Comparison of ENCODE assay signal across 23 cellular contexts in genomic region chr4:145852256-145852839, GRCh38.
DNase-seq lines count a peak whose midpoint lies in the region; ATAC-seq and TF ChIP-seq lines count a peak whose summit lies in the region.
"Had no signal": no experiment of that assay in that cellular context is flagged by ENCODE, and none has a peak within 500 bp of the region (broad histone marks: within the 10 kb centered on the region; RNA-seq: fewer than 3 reads in every experiment).

No MANE protein-coding gene starts in this region.

- H3K27me3 Mint-ChIP-seq in MCF 10A (ENCODE audit: insufficient read depth, unreplicated experiment) (no peaks in the 10 kb centered on the region), endodermal cell (ENCODE audit: insufficient read depth) (no peaks in the 10 kb centered on the region)
- H3K27me3 Mint-ChIP-seq: CD4-positive, CD25-positive, alpha-beta regulatory T cell had no signal

- H3K36me3 Mint-ChIP-seq in MCF 10A (ENCODE audit: insufficient read depth, unreplicated experiment): no peaks in the 10 kb centered on the region
- H3K36me3 Mint-ChIP-seq in endodermal cell (ENCODE audit: low read depth): peaks cover 21% of the 10 kb centered on the region

- no peak overlapping the region for H3K4me3 Mint-ChIP-seq in MCF 10A (ENCODE audit: unreplicated experiment)
- no peak overlapping the region for H3K4me3 Mint-ChIP-seq in endodermal cell
- H3K4me3 Mint-ChIP-seq: CD4-positive, CD25-positive, alpha-beta regulatory T cell; neural progenitor cell had no signal

- no peak overlapping the region for H3K27ac Mint-ChIP-seq in MCF 10A (ENCODE audit: low read depth, unreplicated experiment)
- H3K27ac Mint-ChIP-seq in endodermal cell: peak overlapping the region; percentile 83

- H3K9ac ChIP-seq in endodermal cell (ENCODE audit: extremely low read depth, low read length, poor library complexity, severe bottlenecking): no peak overlapping the region
- H3K9ac ChIP-seq: neural progenitor cell had no signal

- DNase-seq in MCF 10A (ENCODE audit: unreplicated experiment) (peak; percentile 47), breast epithelium (ENCODE audit: low spot score in 2 of 2) (no peak), endodermal cell (no peak), iris pigment epithelial cell (ENCODE audit: low read depth) (peak; percentile 43), DMS53 (lab: John Stamatoyannopoulos, UW) (no peak), DMS153 treated with DMSO at 0.1 percent for 48 hours (lab: John Stamatoyannopoulos, UW; ENCODE audit: unreplicated experiment) (no peak), kidney glomerular epithelial cell (lab: John Stamatoyannopoulos, UW) (no peak)
- DNase-seq: activated naive CD4-positive, alpha-beta T cell treated with anti-CD3 and anti-CD28 coated beads, Interleukin-2, amount 50 U/mL, for 16 hours; activated T-cell treated with anti-CD3 and anti-CD28 coated beads, Interleukin-2, amount 50 U/mL, for 1 hour; CD4-positive, CD25-positive, alpha-beta regulatory T cell; DMS79 treated with DMSO at 0.1 percent for 48 hours; esophagus squamous epithelium; IMR-90; islet precursor cell; NCI-H187; NK-92 treated with Interleukin-12 subunit alpha and Interleukin-12 subunit beta, amount 100 ng/mL, for 24 hours; SW 1271 had no signal

- POLR2A ChIA-PET in MCF 10A (lab: Yijun Ruan, JAX): interaction anchor here (1.3 kb wide), 1 partner anchor 27 kb away, joined by 3 read pairs; no protein-coding TSS in a partner anchor

- TF ChIP-seq POLR2A in breast epithelium (IDR thresholded peaks at IDR 0.05): no peak

- CTCF ChIA-PET in MCF 10A (lab: Yijun Ruan, JAX): interaction anchor here (0.6 to 1.7 kb wide), 4 partner anchors 10 to 30 kb away, joined by 3 to 6 read pairs (median 4); no protein-coding TSS in a partner anchor

- no peaks in the 10 kb centered on the region for H3K9me3 ChIP-seq in breast epithelium
- H3K9me3 ChIP-seq in endodermal cell (ENCODE audit: control insufficient read depth, low read length): no peaks in the 10 kb centered on the region
- H3K9me3 ChIP-seq: A549, esophagus squamous epithelium had no signal

- 90 to 94% methylated on average over 2 to 3 of the region's 3 CpGs for WGBS in endodermal cell (ENCODE audit: insufficient coverage in 1 of 2, insufficient read length in 1 of 2), 2 experiments

- H3K9me3 Mint-ChIP-seq in MCF 10A (ENCODE audit: unreplicated experiment): no peaks in the 10 kb centered on the region
- H3K9me3 Mint-ChIP-seq in endodermal cell: no peaks in the 10 kb centered on the region
- H3K9me3 Mint-ChIP-seq: CD4-positive, CD25-positive, alpha-beta regulatory T cell; neural progenitor cell had no signal

- H3K4me1 Mint-ChIP-seq in MCF 10A (ENCODE audit: insufficient read depth, unreplicated experiment) (no peaks in the 10 kb centered on the region), endodermal cell (peaks cover 15% of the 10 kb centered on the region)

- no peaks in the 10 kb centered on the region for H3K27me3 ChIP-seq in breast epithelium
- no peaks in the 10 kb centered on the region for H3K27me3 ChIP-seq in endodermal cell (ENCODE audit: control insufficient read depth, insufficient read depth, low read length, poor library complexity, severe bottlenecking)
- H3K27me3 ChIP-seq: esophagus squamous epithelium, hepatocyte, neural progenitor cell had no signal

- no peak for ATAC-seq in HG02884 (IDR thresholded peaks at IDR 0.05; ENCODE audit: unreplicated experiment)
- ATAC-seq: A549, HCT116 had no signal

- H3K27ac ChIP-seq in breast epithelium (peak overlapping the region in 1 of 2 donors; percentile 7), endodermal cell (ENCODE audit: low read depth, low read length) (no peak overlapping the region)
- H3K27ac ChIP-seq: A549, esophagus squamous epithelium, hepatocyte, HL-60, neural progenitor cell had no signal

- H3K36me3 ChIP-seq in breast epithelium: no peaks in the 10 kb centered on the region
- H3K36me3 ChIP-seq in endodermal cell (ENCODE audit: control insufficient read depth, insufficient read depth, low read length): peaks cover 29% of the 10 kb centered on the region
- H3K36me3 ChIP-seq: neural progenitor cell had no signal

- no TSS peak for BruUV-seq in MCF 10A (replicated peaks; lab: Mats Ljungman, UMichigan)

- TF ChIP-seq CTCF in MCF 10A (IDR thresholded peaks at IDR 0.05; ENCODE audit: unreplicated experiment) (no peak), breast epithelium (IDR thresholded peaks at IDR 0.05) (no peak), endodermal cell (conservative IDR thresholded peaks at IDR 0.05) (no peak)

- intact Hi-C loops in MCF 10A (cut with micrococcal nuclease): no loop called here
- intact Hi-C loops in breast epithelium (cut with DNase I; ENCODE audit: low total_unique reads): no loop called here

- H3K4me1 ChIP-seq in breast epithelium (no peaks in the 10 kb centered on the region), endodermal cell (ENCODE audit: control insufficient read depth, insufficient read depth, low read length) (peaks cover 5% of the 10 kb centered on the region)
- H3K4me1 ChIP-seq: esophagus squamous epithelium, neural progenitor cell had no signal

- H3K4me3 ChIP-seq in breast epithelium (no peak overlapping the region), endodermal cell (ENCODE audit: low read length) (no peak overlapping the region)
- H3K4me3 ChIP-seq: A549, esophagus squamous epithelium, hepatocyte, neural progenitor cell had no signal

Comparison
In these comparisons a context has a peak if more than half of its experiments do, and no peak if none do; other contexts are left out.
1. DNase-seq: peak in MCF 10A (single experiment) and iris pigment epithelial cell (single experiment); none in breast epithelium (0 of 2), endodermal cell (single experiment), DMS53 (single experiment), DMS153 treated with DMSO at 0.1 percent for 48 hours (single experiment) and kidney glomerular epithelial cell (single experiment).